1 cellular context compared by ENCODE assay signal in genomic region chr3:53815651-53816050, GRCh38.
TF ChIP-seq lines count a peak whose summit lies in the region.

No MANE protein-coding gene starts in this region.

TF ChIP-seq in HepG2, 621 proteins besides CTCF, POLR2A, EP300 and RAD21:
- TF ChIP-seq RBM22 (optimal IDR thresholded peaks at IDR 0.05; ENCODE audit: low read length) (peak; percentile 64), YY1 (IDR thresholded peaks at IDR 0.05; ENCODE audit: insufficient read depth, insufficient replicate concordance, low read depth, low read length) (no peak), AGO2 (optimal IDR thresholded peaks at IDR 0.05; ENCODE audit: low read depth, low read length) (peak; percentile 56), AKAP8 (CRISPR knock-in tag; IDR thresholded peaks at IDR 0.05) (0 out of 2 replicates have a peak, but pooled peaks have one; percentile 34), ZFAT (CRISPR knock-in tag; conservative IDR thresholded peaks at IDR 0.05) (no peak), POLR2AphosphoS5 (IDR thresholded peaks at IDR 0.05; ENCODE audit: low read depth, low read length) (peak; percentile 12; the same call in 1 of the 2 replicates)
